In the genomic region with DNA sequence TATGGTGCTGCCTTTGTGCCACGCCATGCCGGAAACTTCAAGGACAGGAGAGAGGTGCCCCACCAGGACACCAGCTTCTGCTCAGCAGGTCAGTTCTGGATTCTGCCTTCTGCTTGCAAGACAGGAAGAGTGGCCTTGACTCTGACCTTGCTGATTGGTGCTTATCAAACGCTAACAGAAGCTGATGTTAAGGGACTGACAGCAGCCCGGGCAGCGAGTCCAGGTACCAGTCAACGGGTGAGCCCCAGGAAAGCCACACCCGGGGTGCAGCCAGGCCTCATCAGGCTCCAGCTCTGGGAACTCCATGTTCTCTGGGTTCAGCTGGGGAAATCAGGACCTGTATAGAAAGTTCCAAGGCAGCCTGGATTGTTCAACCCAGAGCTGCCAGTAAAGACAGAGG, we compare ENCODE assay signal across 8 cellular contexts.
DNase-seq lines count a peak whose midpoint lies in the region; ATAC-seq, FAIRE-seq and TF ChIP-seq lines count a peak whose summit lies in the region.
"Not testable (repeated sequence)": the region's sequence is repeated elsewhere in the genome, so short reads cannot be mapped to it uniquely, and the experiment has no call there.

No MANE protein-coding gene starts in this region.

- H3K4me3 Mint-ChIP-seq in osteocyte (ENCODE audit: unreplicated experiment) = not testable (repeated sequence)

- H3K27me3 ChIP-seq in bronchial epithelial cell (ENCODE audit: control insufficient read depth, insufficient read depth, low read length); lower lobe of right lung (ENCODE audit: low read depth); spleen (replicated peaks in 1 of 7); upper lobe of right lung: not testable (repeated sequence)

- not testable (repeated sequence) for H3K9me3 Mint-ChIP-seq in osteocyte (ENCODE audit: unreplicated experiment)

- TF ChIP-seq CTCF in bronchial epithelial cell (IDR thresholded peaks at IDR 0.05; ENCODE audit: insufficient read depth, low read length, severe bottlenecking); lower lobe of right lung (IDR thresholded peaks at IDR 0.05); osteocyte (IDR thresholded peaks at IDR 0.05); spleen (IDR thresholded peaks at IDR 0.05 in 8 of 11, conservative IDR thresholded peaks at IDR 0.05 in 3 of 11); upper lobe of right lung (IDR thresholded peaks at IDR 0.05): not testable (repeated sequence)

- not testable (repeated sequence) for H3K4me1 Mint-ChIP-seq in osteocyte (ENCODE audit: unreplicated experiment)

- H3K36me3 Mint-ChIP-seq in osteocyte (ENCODE audit: unreplicated experiment) = not testable (repeated sequence)

- not testable (repeated sequence) for DNase-seq in HTR-8/SVneo (ENCODE audit: insufficient read length, low spot score); bronchial epithelial cell (ENCODE audit: low read depth)
- peak; percentile 50 for DNase-seq in cardiac septum (ENCODE audit: low spot score)
- DNase-seq in left colon = peak in 1 of 2 donors; percentile 18
- DNase-seq in lower lobe of right lung = peak; percentile 18
- peak; percentile 68 for DNase-seq in osteocyte (ENCODE audit: extremely low spot score, unreplicated experiment)
- peak; percentile 43 for DNase-seq in spleen
- DNase-seq in upper lobe of right lung = peak; percentile 52

- intact Hi-C loops in cardiac septum (cut with DNase I); left colon (cut with DNase I, micrococcal nuclease); lower lobe of right lung (cut with DNase I); spleen (cut with DNase I; ENCODE audit: low total_unique reads); upper lobe of right lung (cut with DNase I): not testable (repeated sequence)

- H3K36me3 ChIP-seq in bronchial epithelial cell (ENCODE audit: control insufficient read depth, insufficient read depth, low read length); lower lobe of right lung; spleen; upper lobe of right lung: not testable (repeated sequence)

- H3K27ac ChIP-seq in lower lobe of right lung, spleen, upper lobe of right lung: not testable (repeated sequence)

- 69 to 78% (median 73%) methylated on average over 5 of the region's 7 CpGs for WGBS in spleen, 5 donors

- H3K9me3 ChIP-seq in lower lobe of right lung, spleen, upper lobe of right lung: not testable (repeated sequence)

- H3K27ac Mint-ChIP-seq in osteocyte (ENCODE audit: unreplicated experiment) = not testable (repeated sequence)

- not testable (repeated sequence) for TF ChIP-seq POLR2A in spleen (IDR thresholded peaks at IDR 0.05)

- not testable (repeated sequence) for H3K4me1 ChIP-seq in lower lobe of right lung, spleen, upper lobe of right lung

- not testable (repeated sequence) for H3K27me3 Mint-ChIP-seq in osteocyte (ENCODE audit: unreplicated experiment)

- FAIRE-seq in HTR-8/SVneo (lab: Jason Lieb, UNC) (peak; percentile 38), bronchial epithelial cell (lab: Jason Lieb, UNC) (peak; percentile 92)

- not testable (repeated sequence) for H3K4me3 ChIP-seq in bronchial epithelial cell (ENCODE audit: low read depth, low read length); lower lobe of right lung; spleen; upper lobe of right lung

- peak; percentile 43 for ATAC-seq in left colon
- ATAC-seq in lower lobe of right lung, upper lobe of right lung: not testable (repeated sequence)
